20 cellular contexts compared by ENCODE assay signal in genomic region chr9:6078382-6079105, GRCh38.
DNase-seq lines count a peak whose midpoint lies in the region; ATAC-seq and TF ChIP-seq lines count a peak whose summit lies in the region.
"Had no signal": no experiment of that assay in that cellular context is flagged by ENCODE, and none has a peak within 500 bp of the region (broad histone marks: within the 10 kb centered on the region; RNA-seq: fewer than 3 reads in every experiment).

No MANE protein-coding gene starts in this region.

- H4K20me1 ChIP-seq in KMS-11 (ENCODE audit: insufficient read depth) = no peaks in the 10 kb centered on the region
- H4K20me1 ChIP-seq: BLaER1 treated with 17β-estradiol and CSF1 and Interleukin-3, amounts not matched to agents 10 nM and 100 nM had no signal

- no peak overlapping the region for H2AFZ ChIP-seq in KMS-11 (ENCODE audit: low read depth)

- no peaks in the 10 kb centered on the region for H3K27me3 Mint-ChIP-seq in HFFc6 (ENCODE audit: insufficient read depth)

- DNase-seq in ELF-1 (ENCODE audit: low read depth, low spot score) = peak; percentile 30
- peak; percentile 23 to 25 for DNase-seq in cardiac fibroblast (ENCODE audit: low read depth in 2 of 2)
- no peak for DNase-seq in HFFc6
- DNase-seq in anterior cingulate cortex (lab: John Stamatoyannopoulos, UW) = no peak
- DNase-seq in cerebellar cortex (ENCODE audit: low spot score) = no peak
- DNase-seq: activated CD4-positive, alpha-beta T cell treated with anti-CD3 and anti-CD28 coated beads, Interleukin-2, amount 50 U/mL, for 1 hour; H7; left lung; NCI-H1048; NCI-H446 treated with DMSO at 0.1 percent for 48 hours; nephron progenitor cell; T-helper 17 cell had no signal

- ATAC-seq in GM21529 (IDR thresholded peaks at IDR 0.05; ENCODE audit: unreplicated experiment) = no peak
- ATAC-seq: left lung; Panc1; stimulated activated effector memory CD8-positive, alpha-beta T cell treated with anti-CD3 and anti-CD28 coated beads, Interleukin-12 subunit alpha, Interleukin-12 subunit beta, amount 100 ng/mL, for 72 hours; T-helper 17 cell had no signal

- H3K36me3 ChIP-seq in KMS-11 (ENCODE audit: insufficient read depth) (no peaks in the 10 kb centered on the region), mesodermal cell (ENCODE audit: control insufficient read depth, insufficient read depth, low read length) (no peaks in the 10 kb centered on the region)
- H3K36me3 ChIP-seq: BLaER1 treated with 17β-estradiol and CSF1 and Interleukin-3, amounts not matched to agents 10 nM and 100 nM; left lung; vagina had no signal

- peak overlapping the region; percentile 53; the same call in 1 of the 2 replicates for H3K4me2 ChIP-seq in KMS-11

- no peak overlapping the region for H3K27ac Mint-ChIP-seq in HFFc6
- H3K27ac Mint-ChIP-seq: activated T-helper 2 cell treated with anti-CD3 and anti-CD28 coated beads, Interferon-gamma antibody, Interleukin-2, Interleukin-4, amounts not matched to agents 10 μg/mL and 5 μg/mL and 100 μg/mL, durations not matched to agents 14 hours and 24 hours and 36 hours; nephron progenitor cell; stimulated activated effector memory CD8-positive, alpha-beta T cell treated with anti-CD3 and anti-CD28 coated beads, Interleukin-12 subunit alpha, Interleukin-12 subunit beta, amount 100 ng/mL, for 72 hours had no signal

- H3K9me3 Mint-ChIP-seq in HFFc6 = no peaks in the 10 kb centered on the region
- H3K9me3 Mint-ChIP-seq: activated T-helper 2 cell treated with anti-CD3 and anti-CD28 coated beads, Interferon-gamma antibody, Interleukin-2, Interleukin-4, amounts not matched to agents 10 μg/mL and 5 μg/mL and 100 μg/mL, durations not matched to agents 14 hours and 24 hours and 36 hours; stimulated activated effector memory CD8-positive, alpha-beta T cell treated with anti-CD3 and anti-CD28 coated beads, Interleukin-12 subunit alpha, Interleukin-12 subunit beta, amount 100 ng/mL, for 72 hours had no signal

- TF ChIP-seq CTCF in KMS-11 (conservative IDR thresholded peaks at IDR 0.05; ENCODE audit: low read depth, low read length) (no peak), cardiac fibroblast (IDR thresholded peaks at IDR 0.05; ENCODE audit: low read depth, low read length) (no peak), HFFc6 (IDR thresholded peaks at IDR 0.05) (no peak)

- H3K79me2 ChIP-seq in KMS-11 (ENCODE audit: insufficient read depth, low read depth) = no peaks in the 10 kb centered on the region

- 57 to 61% methylated on average over 5 of the region's 5 CpGs for WGBS in mesodermal cell (ENCODE audit: insufficient coverage in 2 of 2), 2 experiments

- no peaks in the 10 kb centered on the region for H3K27me3 ChIP-seq in KMS-11 (ENCODE audit: insufficient read depth, low read depth)
- H3K27me3 ChIP-seq: BLaER1 treated with 17β-estradiol and CSF1 and Interleukin-3, amounts not matched to agents 10 nM and 100 nM; left lung; vagina had no signal

- H3K4me1 Mint-ChIP-seq in HFFc6 (ENCODE audit: low read depth) = peaks cover 13% of the 10 kb centered on the region

- H3K4me3 ChIP-seq in KMS-11 (IDR thresholded peaks at IDR 0.05; ENCODE audit: insufficient read depth, low read depth, low read length) = no peak overlapping the region
- no peak overlapping the region for H3K4me3 ChIP-seq in cardiac fibroblast (replicated peaks in 1 of 2; ENCODE audit: low read depth in 2 of 2, low read length in 2 of 2)
- H3K4me3 ChIP-seq in mesodermal cell (ENCODE audit: extremely low read depth, insufficient read depth, low read length, poor library complexity, severe bottlenecking) = no peak overlapping the region
- H3K4me3 ChIP-seq: left lung, vagina had no signal

- H3K4me1 ChIP-seq in KMS-11 (ENCODE audit: low read depth, poor library complexity, severe bottlenecking) = peaks cover 18% of the 10 kb centered on the region
- H3K4me1 ChIP-seq in mesodermal cell (ENCODE audit: control insufficient read depth, insufficient read depth, low read length, poor library complexity, severe bottlenecking) = peaks cover 6% of the 10 kb centered on the region
- H3K4me1 ChIP-seq: left lung, vagina had no signal

- no peaks in the 10 kb centered on the region for H3K9me3 ChIP-seq in mesodermal cell (ENCODE audit: control insufficient read depth, low read length)
- H3K9me3 ChIP-seq: left lung, vagina had no signal

- H3K27ac ChIP-seq in KMS-11 (no peak overlapping the region), mesodermal cell (ENCODE audit: low read depth, low read length, severe bottlenecking) (peak overlapping the region; percentile 16)
- H3K27ac ChIP-seq: left lung, vagina had no signal

- no peak overlapping the region for H3K4me3 Mint-ChIP-seq in HFFc6

- H3K36me3 Mint-ChIP-seq in HFFc6 (ENCODE audit: low read depth) = no peaks in the 10 kb centered on the region
- H3K36me3 Mint-ChIP-seq: stimulated activated effector memory CD8-positive, alpha-beta T cell treated with anti-CD3 and anti-CD28 coated beads, Interleukin-12 subunit alpha, Interleukin-12 subunit beta, amount 100 ng/mL, for 72 hours had no signal

- no peak overlapping the region for H3K9ac ChIP-seq in KMS-11
- H3K9ac ChIP-seq: BLaER1 treated with 17β-estradiol and CSF1 and Interleukin-3, amounts not matched to agents 10 nM and 100 nM had no signal

Comparison
In these comparisons a context has a peak if more than half of its experiments do, and no peak if none do; other contexts are left out.
1. DNase-seq: peak in ELF-1 (single experiment) and cardiac fibroblast (2 of 2); none in HFFc6 (single experiment), anterior cingulate cortex (0 of 58) and cerebellar cortex (single experiment).